ENCODE assay signal across 26 cellular contexts in genomic region chr1:44719318-44719717, GRCh38. TPM values are rescaled to one million over a fixed set of nuclear protein-coding genes. Genes with fewer than 3 reads are reported as not detected.
DNase-seq lines count a peak whose midpoint lies in the region; ATAC-seq and TF ChIP-seq lines count a peak whose summit lies in the region.
"Had no signal": no experiment of that assay in that cellular context is flagged by ENCODE, and none has a peak within 500 bp of the region (broad histone marks: within the 10 kb centered on the region; RNA-seq: fewer than 3 reads in every experiment).

No MANE protein-coding gene starts in this region.

- H4K20me1 ChIP-seq in osteoblast (ENCODE audit: insufficient read depth, low read length), result no peaks in the 10 kb centered on the region

- H3K4me1 Mint-ChIP-seq in activated CD4-positive, alpha-beta T cell treated with anti-CD3 and anti-CD28 coated beads, Interleukin-2, amount 10 ng/mL, durations not matched to agents 24 days and 14 days, result peaks cover 68% of the 10 kb centered on the region
- H3K4me1 Mint-ChIP-seq in activated B cell treated with CpG ODN at 0.5 μM for 24 hours, result peaks cover 84% of the 10 kb centered on the region

- H3K27ac ChIP-seq in HEK293 (ENCODE audit: extremely low read depth, low read depth, low read length) (no peak overlapping the region), osteoblast (ENCODE audit: low read depth, low read length) (no peak overlapping the region), body of pancreas (no peak overlapping the region)
- H3K27ac ChIP-seq: adrenal gland, brain microvascular endothelial cell, prostate gland had no signal

- POLR2A ChIA-PET in HEK293 (lab: Yijun Ruan, JAX) (interaction anchor here (0.6 to 2.1 kb wide), 3 partner anchors 16 to 69 kb away, joined by 3 to 18 read pairs (median 5); partner anchors contain the start of genes BEST4 and RPS8), activated B cell treated with CpG ODN at 0.5 μM for 24 hours (lab: Charles Lee) (interaction anchor here (0.7 to 9.8 kb wide), 7 partner anchors 11 to 1164 kb away, joined by 3 to 114 read pairs (median 7); partner anchors contain the start of genes RNU5D-1 and RPS8)

- intact Hi-C loops in activated CD4-positive, alpha-beta T cell treated with anti-CD3 and anti-CD28 coated beads, Interleukin-2, amount 10 ng/mL, durations not matched to agents 24 days and 14 days (cut with micrococcal nuclease), result loop anchor here (5.0 kb wide), 1 partner anchor 293 kb away; the partner anchor contains the start of genes HECTD3 and UROD
- intact Hi-C loops in activated B cell treated with CpG ODN at 0.5 μM for 24 hours (cut with micrococcal nuclease) (no loop called here), body of pancreas (cut with DNase I) (no loop called here)

- H3K4me2 ChIP-seq in osteoblast (ENCODE audit: insufficient read depth, low read length), result no peak overlapping the region

- WGBS in body of pancreas, 2 donors, result 55 to 61% methylated on average over 5 of the region's 5 CpGs

- peaks cover 6% of the 10 kb centered on the region for H3K36me3 Mint-ChIP-seq in activated CD4-positive, alpha-beta T cell treated with anti-CD3 and anti-CD28 coated beads, Interleukin-2, amount 10 ng/mL, durations not matched to agents 24 days and 14 days (ENCODE audit: low read depth)
- no peaks in the 10 kb centered on the region for H3K36me3 Mint-ChIP-seq in activated B cell treated with CpG ODN at 0.5 μM for 24 hours (ENCODE audit: low read depth)
- H3K36me3 Mint-ChIP-seq: type B pancreatic cell had no signal

- H3K27me3 ChIP-seq in osteoblast (ENCODE audit: insufficient read depth, low read length), result no peaks in the 10 kb centered on the region
- no peaks in the 10 kb centered on the region for H3K27me3 ChIP-seq in body of pancreas
- H3K27me3 ChIP-seq: adrenal gland, brain microvascular endothelial cell had no signal

- no peaks in the 10 kb centered on the region for H3K79me2 ChIP-seq in osteoblast (ENCODE audit: insufficient read depth, low read length)

- CTCF ChIA-PET in HEK293 (lab: Yijun Ruan, JAX) (interaction anchor here (0.7 to 9.1 kb wide), 3 partner anchors 10 to 13 kb away, joined by 3 to 87 read pairs (median 4); partner anchors contain the start of gene RNU5D-1), activated B cell treated with CpG ODN at 0.5 μM for 24 hours (lab: Charles Lee) (interaction anchor here (8.3 kb wide), 1 partner anchor 9 kb away, joined by 54 read pairs; the partner anchor contains the start of gene RNU5D-1)

- H3K4me3 Mint-ChIP-seq in activated CD4-positive, alpha-beta T cell treated with anti-CD3 and anti-CD28 coated beads, Interleukin-2, amount 10 ng/mL, durations not matched to agents 24 days and 14 days, result peak overlapping the region; percentile 36
- no peak overlapping the region for H3K4me3 Mint-ChIP-seq in activated B cell treated with CpG ODN at 0.5 μM for 24 hours
- H3K4me3 Mint-ChIP-seq: activated T-helper 17 cell treated with anti-CD3 and anti-CD28 coated beads, Interleukin-2, amount 50 U/mL, for 72 hours; type B pancreatic cell had no signal

- no peak overlapping the region for H3K4me3 ChIP-seq in HEK293 (ENCODE audit: low read depth, low read length)
- H3K4me3 ChIP-seq in osteoblast (ENCODE audit: insufficient read depth, low read length), result no peak overlapping the region
- no peak overlapping the region for H3K4me3 ChIP-seq in body of pancreas
- H3K4me3 ChIP-seq: adrenal gland, HAP-1, prostate gland had no signal

- TF ChIP-seq POLR2A in body of pancreas (IDR thresholded peaks at IDR 0.05), result no peak

- TF ChIP-seq CTCF in HEK293 (tag by site-specific recombination; IDR thresholded peaks at IDR 0.05) (no peak), activated B cell treated with CpG ODN at 0.5 μM for 24 hours (IDR thresholded peaks at IDR 0.05) (no peak), osteoblast (IDR thresholded peaks at IDR 0.05; ENCODE audit: extremely low read depth, low read depth, low read length) (no peak), body of pancreas (IDR thresholded peaks at IDR 0.05) (no peak)

- no peak overlapping the region for H2AFZ ChIP-seq in osteoblast (ENCODE audit: low read length)

- H3K27me3 Mint-ChIP-seq in activated CD4-positive, alpha-beta T cell treated with anti-CD3 and anti-CD28 coated beads, Interleukin-2, amount 10 ng/mL, durations not matched to agents 24 days and 14 days, result no peaks in the 10 kb centered on the region
- no peaks in the 10 kb centered on the region for H3K27me3 Mint-ChIP-seq in activated B cell treated with CpG ODN at 0.5 μM for 24 hours
- H3K27me3 Mint-ChIP-seq: activated T-helper 17 cell treated with anti-CD3 and anti-CD28 coated beads, Interleukin-2, amount 50 U/mL, for 72 hours; type B pancreatic cell had no signal

- ATAC-seq in activated B cell treated with CpG ODN at 0.5 μM for 24 hours (ENCODE audit: low read depth), result no peak
- ATAC-seq in GM21515 (IDR thresholded peaks at IDR 0.05; ENCODE audit: unreplicated experiment), result no peak
- no peak for ATAC-seq in GM21786 (IDR thresholded peaks at IDR 0.05; ENCODE audit: unreplicated experiment)
- ATAC-seq in body of pancreas, result no peak
- ATAC-seq: activated T-helper 17 cell treated with anti-CD3 and anti-CD28 coated beads, Interleukin-2, amount 50 U/mL, for 72 hours had no signal

- H3K4me1 ChIP-seq in HEK293 (ENCODE audit: control insufficient read depth, insufficient read depth, low read length), result no peaks in the 10 kb centered on the region
- H3K4me1 ChIP-seq in osteoblast (ENCODE audit: insufficient read depth, low read length), result peaks cover 5% of the 10 kb centered on the region
- H3K4me1 ChIP-seq in body of pancreas, result peaks cover 12% of the 10 kb centered on the region
- H3K4me1 ChIP-seq: prostate gland had no signal

- DNase-seq in activated CD4-positive, alpha-beta T cell treated with anti-CD3 and anti-CD28 coated beads, Interleukin-2, amount 10 ng/mL, durations not matched to agents 24 days and 14 days, result peak; percentile 71
- DNase-seq in activated CD4-positive, alpha-beta T cell treated with anti-CD3 and anti-CD28 coated beads, Interleukin-2, amount 50 U/mL, for 4 hours, result no peak
- DNase-seq in activated B cell treated with CpG ODN at 0.5 μM for 24 hours (no peak), osteoblast (ENCODE audit: insufficient read length, low spot score, missing footprints) (peak; percentile 58), body of pancreas (no peak)
- DNase-seq: activated CD4-positive, CD25-positive, alpha-beta regulatory T cell treated with anti-CD3 and anti-CD28 coated beads, Interleukin-2, amount 50 U/mL, for 72 hours; adrenal gland; AML-193; DMS53; effector CD4-positive, alpha-beta T cell; erythroblast; head of caudate nucleus; NCI-H1092 treated with DMSO at 0.1 percent for 48 hours; NCI-H187 treated with DMSO at 0.1 percent for 48 hours; stimulated activated CD8-positive, alpha-beta memory T cell treated with anti-CD3 and anti-CD28 coated beads, Interleukin-4, amount 100 ng/mL, for 48 hours had no signal

- peak overlapping the region; percentile 46 for H3K27ac Mint-ChIP-seq in activated CD4-positive, alpha-beta T cell treated with anti-CD3 and anti-CD28 coated beads, Interleukin-2, amount 10 ng/mL, durations not matched to agents 24 days and 14 days
- H3K27ac Mint-ChIP-seq in activated B cell treated with CpG ODN at 0.5 μM for 24 hours, result peak overlapping the region; percentile 30
- H3K27ac Mint-ChIP-seq: activated T-helper 17 cell treated with anti-CD3 and anti-CD28 coated beads, Interleukin-2, amount 50 U/mL, for 72 hours; type B pancreatic cell had no signal

- H3K9me3 ChIP-seq in HEK293 (ENCODE audit: control insufficient read depth, insufficient read depth, low read depth, low read length), result no peaks in the 10 kb centered on the region
- no peaks in the 10 kb centered on the region for H3K9me3 ChIP-seq in osteoblast (ENCODE audit: low read depth, low read length)
- H3K9me3 ChIP-seq in body of pancreas, result no peaks in the 10 kb centered on the region
- H3K9me3 ChIP-seq: adrenal gland, HAP-1, prostate gland had no signal

- no peaks in the 10 kb centered on the region for H3K9me3 Mint-ChIP-seq in activated CD4-positive, alpha-beta T cell treated with anti-CD3 and anti-CD28 coated beads, Interleukin-2, amount 10 ng/mL, durations not matched to agents 24 days and 14 days
- no peaks in the 10 kb centered on the region for H3K9me3 Mint-ChIP-seq in activated B cell treated with CpG ODN at 0.5 μM for 24 hours
- H3K9me3 Mint-ChIP-seq: activated T-helper 17 cell treated with anti-CD3 and anti-CD28 coated beads, Interleukin-2, amount 50 U/mL, for 72 hours; type B pancreatic cell had no signal

- H3K36me3 ChIP-seq in HEK293 (ENCODE audit: control insufficient read depth in 2 of 2, insufficient read depth in 1 of 2, low read length in 2 of 2) (no peaks in the 10 kb centered on the region), osteoblast (ENCODE audit: insufficient read depth, low read length) (no peaks in the 10 kb centered on the region), body of pancreas (replicated peaks in 1 of 2; ENCODE audit: insufficient read depth in 1 of 2, low read depth in 2 of 2) (no peaks in the 10 kb centered on the region)
- H3K36me3 ChIP-seq: adrenal gland, brain microvascular endothelial cell, HAP-1, prostate gland had no signal

TF ChIP-seq in HEK293, 187 proteins besides CTCF, POLR2A, EP300 and RAD21 (continues in another document):
- TF ChIP-seq ZNF184 (tag by site-specific recombination; IDR thresholded peaks at IDR 0.05), result no peak

RNA-seq across cellular contexts. Expression of gene RNU5D-1, which starts 11.7 kb away (rescaled TPM):
- total RNA-seq in activated CD4-positive, alpha-beta T cell treated with anti-CD3 and anti-CD28 coated beads, Interleukin-2, amount 10 ng/mL, durations not matched to agents 24 days and 14 days, result not detected in 2 replicates
- total RNA-seq in activated B cell treated with CpG ODN at 0.5 μM for 24 hours (not detected in 2 replicates), osteoblast (not detected in 2 replicates), body of pancreas (not detected)
- total RNA-seq: A172; activated T-helper 17 cell treated with anti-CD3 and anti-CD28 coated beads, Interleukin-2, amount 50 U/mL, for 72 hours; adrenal gland; chondrocyte; fibroblast of villous mesenchyme; prostate gland had no signal

RNA-seq across cellular contexts. Expression of gene KIF2C, which starts 20.3 kb away (rescaled TPM):
- total RNA-seq in activated CD4-positive, alpha-beta T cell treated with anti-CD3 and anti-CD28 coated beads, Interleukin-2, amount 10 ng/mL, durations not matched to agents 24 days and 14 days, result 78.1 and 82.7 TPM in 2 replicates
- total RNA-seq in activated B cell treated with CpG ODN at 0.5 μM for 24 hours (1.00 and 1.8 TPM in 2 replicates), osteoblast (3.3 and 3.8 TPM in 2 replicates), body of pancreas (not detected)

RNA-seq across cellular contexts. Expression of gene ARMH1, which starts 44.8 kb away (rescaled TPM):
- 133 and 137 TPM in 2 replicates for total RNA-seq in activated CD4-positive, alpha-beta T cell treated with anti-CD3 and anti-CD28 coated beads, Interleukin-2, amount 10 ng/mL, durations not matched to agents 24 days and 14 days
- total RNA-seq in activated B cell treated with CpG ODN at 0.5 μM for 24 hours, result 18.1 and 19.9 TPM in 2 replicates
- total RNA-seq in osteoblast, result 3.2 and 4.3 TPM in 2 replicates
- total RNA-seq in body of pancreas, result 1 to 10 TPM in 1 of 2 donors, not detected in 1; 1.0 TPM
- total RNA-seq: A172 had no signal

RNA-seq across cellular contexts. Expression of gene TMEM53, which starts 45.0 kb away (rescaled TPM):
- total RNA-seq in activated CD4-positive, alpha-beta T cell treated with anti-CD3 and anti-CD28 coated beads, Interleukin-2, amount 10 ng/mL, durations not matched to agents 24 days and 14 days, result 4.5 and 5.1 TPM in 2 replicates
- total RNA-seq in activated B cell treated with CpG ODN at 0.5 μM for 24 hours, result 4.6 and 4.8 TPM in 2 replicates
- total RNA-seq in osteoblast, result 6.9 and 7.7 TPM in 2 replicates
- 1 to 10 TPM; 6.2 to 7.6 TPM for total RNA-seq in body of pancreas

RNA-seq across cellular contexts. Expression of gene RPS8, which starts 56.0 kb away (rescaled TPM):
- total RNA-seq in activated CD4-positive, alpha-beta T cell treated with anti-CD3 and anti-CD28 coated beads, Interleukin-2, amount 10 ng/mL, durations not matched to agents 24 days and 14 days, result 2,376 and 2,377 TPM in 2 replicates
- total RNA-seq in activated B cell treated with CpG ODN at 0.5 μM for 24 hours, result 3,767 and 4,240 TPM in 2 replicates
- 1,174 and 1,221 TPM in 2 replicates for total RNA-seq in osteoblast
- total RNA-seq in body of pancreas, result 1,000 to 10,000 TPM; 1,064 to 1,413 TPM

Comparison
In these comparisons a context has a peak if more than half of its experiments do, and no peak if none do; other contexts are left out.
1. DNase-seq: peak in activated CD4-positive, alpha-beta T cell treated with anti-CD3 and anti-CD28 coated beads, Interleukin-2, amount 10 ng/mL, durations not matched to agents 24 days and 14 days (single experiment) and osteoblast (single experiment); none in activated CD4-positive, alpha-beta T cell treated with anti-CD3 and anti-CD28 coated beads, Interleukin-2, amount 50 U/mL, for 4 hours (0 of 2), activated B cell treated with CpG ODN at 0.5 μM for 24 hours (single experiment) and body of pancreas (0 of 4).
2. RNA of gene KIF2C, which starts 20.3 kb away (total RNA-seq): 78.1 to 82.7 TPM in activated CD4-positive, alpha-beta T cell treated with anti-CD3 and anti-CD28 coated beads, Interleukin-2, amount 10 ng/mL, durations not matched to agents 24 days and 14 days; 3.3 to 3.8 TPM in osteoblast, 1.00 to 1.8 TPM in activated B cell treated with CpG ODN at 0.5 μM for 24 hours and not detected in body of pancreas; every median in the first group is over 10 times any median in the second.